Comparison of ENCODE assay signal across 8 cellular contexts in the genomic region with DNA sequence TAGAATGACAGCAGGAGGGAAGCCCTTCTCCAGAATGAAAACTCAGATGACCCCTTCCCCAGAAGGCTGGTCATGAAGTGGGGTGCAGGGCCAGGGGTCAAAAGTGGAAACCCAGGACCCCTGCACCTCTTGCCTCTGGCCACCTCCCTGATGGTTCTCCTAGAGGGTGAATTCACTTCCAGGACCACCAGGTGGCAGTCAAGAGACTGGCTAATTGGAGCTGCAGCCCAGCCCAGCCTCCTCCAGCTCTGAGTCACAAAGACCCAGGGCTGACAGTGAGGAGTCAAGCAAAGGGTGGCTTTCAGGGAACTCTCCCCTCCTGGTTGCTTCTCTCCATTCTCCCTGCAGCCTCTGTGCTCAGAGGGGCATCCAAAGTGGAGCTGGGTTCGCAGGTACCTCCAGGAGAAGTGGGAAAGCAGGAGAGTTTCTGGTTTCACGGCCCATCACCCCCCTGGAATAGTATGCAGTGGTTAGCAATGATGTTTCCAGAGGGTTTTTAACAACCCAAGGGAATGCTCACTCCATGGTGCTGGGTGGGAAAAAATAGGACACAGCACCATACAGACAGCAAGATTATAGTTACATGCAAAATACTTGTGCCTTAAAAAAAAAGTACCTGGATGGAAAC. TPM values are rescaled to one million over a fixed set of nuclear protein-coding genes. Genes with fewer than 3 reads are reported as not detected.
DNase-seq lines count a peak whose midpoint lies in the region; ATAC-seq and TF ChIP-seq lines count a peak whose summit lies in the region.

No MANE protein-coding gene starts in this region.

- H3K36me3 ChIP-seq in esophagus squamous epithelium = no peaks in the 10 kb centered on the region
- no peaks in the 10 kb centered on the region for H3K36me3 ChIP-seq in naive thymus-derived CD4-positive, alpha-beta T cell (ENCODE audit: control insufficient read depth in 2 of 3, insufficient read depth in 3 of 3, low read length in 3 of 3)

- peak; percentile 92 for ATAC-seq in naive thymus-derived CD4-positive, alpha-beta T cell
- no peak for ATAC-seq in GM18498 (IDR thresholded peaks at IDR 0.05; ENCODE audit: unreplicated experiment)

- no peak overlapping the region for H3K4me3 ChIP-seq in esophagus squamous epithelium
- no peak overlapping the region for H3K4me3 ChIP-seq in naive thymus-derived CD4-positive, alpha-beta T cell (ENCODE audit: low read length)

- WGBS in esophagus squamous epithelium, 2 donors = 80% methylated on average over 1 to 2 of the region's 2 CpGs

- H3K27me3 ChIP-seq in esophagus squamous epithelium = peaks cover 0 to 42% (median 0%) of the 10 kb centered on the region in 4 donors
- peaks cover 0 to 4% of the 10 kb centered on the region in 2 donors for H3K27me3 ChIP-seq in naive thymus-derived CD4-positive, alpha-beta T cell (ENCODE audit: control insufficient read depth in 2 of 2, insufficient read depth in 2 of 2, low read length in 2 of 2)

- H3K4me1 Mint-ChIP-seq in naive thymus-derived CD4-positive, alpha-beta T cell = peaks cover 0 to 5% (median under 1%) of the 10 kb centered on the region in 7 donors

- no peaks in the 10 kb centered on the region for H3K36me3 Mint-ChIP-seq in naive thymus-derived CD4-positive, alpha-beta T cell

- peak; percentile 86 for DNase-seq in EL
- peak; percentile 85 for DNase-seq in HuH-7 (ENCODE audit: low spot score)
- DNase-seq in OCI-M1 (lab: John Stamatoyannopoulos, UW) = peak; percentile 89
- peak; percentile 72 for DNase-seq in activated T-cell treated with anti-CD3 and anti-CD28 coated beads for 4 hours
- DNase-seq in esophagus squamous epithelium (lab: John Stamatoyannopoulos, UW) = no peak
- peak; percentile 14 to 68 (median 45) for DNase-seq in naive thymus-derived CD4-positive, alpha-beta T cell
- peak; percentile 55 to 67 for DNase-seq in stimulated activated CD8-positive, alpha-beta memory T cell treated with anti-CD3 and anti-CD28 coated beads, Interleukin-7, amount 100 ng/mL, for 4 hours (ENCODE audit: low read depth in 2 of 2)

- intact Hi-C loops in esophagus squamous epithelium (cut with DNase I) = loop anchor here (10.0 kb wide), 1 partner anchor 180 kb away; no protein-coding TSS in a partner anchor
- intact Hi-C loops in naive thymus-derived CD4-positive, alpha-beta T cell (cut with micrococcal nuclease) = loop anchor here (5.0 to 10.0 kb wide), 2 partner anchors 228 to 260 kb away; no protein-coding TSS in a partner anchor

- no peak for TF ChIP-seq POLR2A in esophagus squamous epithelium (IDR thresholded peaks at IDR 0.05)

- H3K27me3 Mint-ChIP-seq in naive thymus-derived CD4-positive, alpha-beta T cell = peaks cover 18 to 32% (median 26%) of the 10 kb centered on the region in 5 donors

- CTCF ChIA-PET in naive thymus-derived CD4-positive, alpha-beta T cell (lab: Charles Lee) = no interaction called here

- peaks cover 0 to 2% (median 0%) of the 10 kb centered on the region in 11 donors for H3K9me3 Mint-ChIP-seq in naive thymus-derived CD4-positive, alpha-beta T cell

- POLR2A ChIA-PET in naive thymus-derived CD4-positive, alpha-beta T cell (lab: Charles Lee) = no interaction called here

- H3K9me3 ChIP-seq in esophagus squamous epithelium = no peaks in the 10 kb centered on the region
- H3K9me3 ChIP-seq in naive thymus-derived CD4-positive, alpha-beta T cell (ENCODE audit: control insufficient read depth in 2 of 3, low read length in 3 of 3) = no peaks in the 10 kb centered on the region

- no peak overlapping the region for H3K27ac ChIP-seq in esophagus squamous epithelium
- no peak overlapping the region for H3K27ac ChIP-seq in naive thymus-derived CD4-positive, alpha-beta T cell (ENCODE audit: low read depth, low read length)

- peaks cover 0 to under 1% (median 0%) of the 10 kb centered on the region in 3 donors for H3K4me1 ChIP-seq in esophagus squamous epithelium
- H3K4me1 ChIP-seq in naive thymus-derived CD4-positive, alpha-beta T cell (ENCODE audit: control insufficient read depth in 2 of 2, insufficient read depth in 2 of 2, low read length in 2 of 2) = no peaks in the 10 kb centered on the region

- TF ChIP-seq CTCF in esophagus squamous epithelium (IDR thresholded peaks at IDR 0.05) = peak; percentile 74 to 91 (median 88)

- H3K4me3 Mint-ChIP-seq in naive thymus-derived CD4-positive, alpha-beta T cell = no peak overlapping the region

- H3K27ac Mint-ChIP-seq in naive thymus-derived CD4-positive, alpha-beta T cell = no peak overlapping the region

RNA-seq across cellular contexts. Expression of gene EPHB2, which starts 6.1 kb away (rescaled TPM):
- total RNA-seq in esophagus squamous epithelium = 1 to 10 TPM in 2 of 4 donors, under 1 TPM in 2; 0.08 to 3.4 (median 1.9) TPM
- total RNA-seq in naive thymus-derived CD4-positive, alpha-beta T cell = 1 to 10 TPM in 1 of 5 experiments, under 1 TPM in 3, not detected in 1; 0.27 to 2.2 (median 0.49) TPM
- polyA plus RNA-seq in naive thymus-derived CD4-positive, alpha-beta T cell = not detected

RNA-seq across cellular contexts. Expression of gene C1QB, which starts 51.5 kb away (rescaled TPM):
- total RNA-seq in esophagus squamous epithelium = 100 to 1,000 TPM in 2 of 4 donors, 10 to 100 TPM in 1, 1 to 10 TPM in 1; 7.1 to 240 (median 110) TPM
- 1 to 10 TPM in 3 of 5 experiments, under 1 TPM in 1, not detected in 1; 0.53 to 2.4 (median 1.2) TPM for total RNA-seq in naive thymus-derived CD4-positive, alpha-beta T cell
- not detected for polyA plus RNA-seq in naive thymus-derived CD4-positive, alpha-beta T cell
